In genomic region chr11:114232400-114233070, GRCh38 we compare ENCODE assay signal across 1 cellular context.
TF ChIP-seq lines count a peak whose summit lies in the region.

No MANE protein-coding gene starts in this region.

TF ChIP-seq in K562, 482 proteins besides CTCF, POLR2A, EP300 and RAD21 (continued from another document):
- TF ChIP-seq PKNOX1 (IDR thresholded peaks at IDR 0.05) (no peak), MYBL2 (IDR thresholded peaks at IDR 0.05; ENCODE audit: low read depth) (no peak), MYBL2 (CRISPR knock-in tag; IDR thresholded peaks at IDR 0.05; ENCODE audit: borderline replicate concordance) (no peak), DEAF1 (CRISPR knock-in tag; IDR thresholded peaks at IDR 0.05) (no peak), TFAP4 (CRISPR knock-in tag; IDR thresholded peaks at IDR 0.05; ENCODE audit: borderline replicate concordance) (peak; percentile 14; the same call in 1 of the 2 replicates), KDM4B (IDR thresholded peaks at IDR 0.05; ENCODE audit: borderline replicate concordance in 2 of 2, low read depth in 1 of 2) (no peak), MTA2 (IDR thresholded peaks at IDR 0.05; ENCODE audit: low read depth) (no peak)
TF ChIP-seq in K562: peak in this region for 2.
